1 cellular context compared by ENCODE assay signal in the genomic region with DNA sequence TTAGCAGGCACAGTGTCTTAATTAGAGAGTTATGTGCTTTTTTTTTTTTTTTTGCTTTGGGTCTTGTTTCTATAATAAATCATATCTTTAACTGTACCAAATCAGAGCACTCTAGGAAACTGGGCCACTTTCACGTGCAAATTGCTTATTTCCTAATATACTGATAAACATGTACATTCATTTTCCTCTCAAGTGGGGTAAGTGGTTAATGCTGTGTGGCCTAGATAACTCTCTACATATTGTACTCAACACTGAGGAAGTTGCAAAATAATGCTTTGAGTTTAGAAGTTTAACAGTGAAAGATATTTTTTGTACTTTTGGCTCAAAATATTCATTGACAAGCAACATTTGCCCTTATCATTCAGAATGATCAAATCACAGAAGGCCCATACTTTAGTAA.
TF ChIP-seq lines count a peak whose summit lies in the region.

No MANE protein-coding gene starts in this region.

TF ChIP-seq in GM23338, 12 proteins besides CTCF, POLR2A, EP300 and RAD21 (continued from another document):
- TF ChIP-seq, protein P1, sequence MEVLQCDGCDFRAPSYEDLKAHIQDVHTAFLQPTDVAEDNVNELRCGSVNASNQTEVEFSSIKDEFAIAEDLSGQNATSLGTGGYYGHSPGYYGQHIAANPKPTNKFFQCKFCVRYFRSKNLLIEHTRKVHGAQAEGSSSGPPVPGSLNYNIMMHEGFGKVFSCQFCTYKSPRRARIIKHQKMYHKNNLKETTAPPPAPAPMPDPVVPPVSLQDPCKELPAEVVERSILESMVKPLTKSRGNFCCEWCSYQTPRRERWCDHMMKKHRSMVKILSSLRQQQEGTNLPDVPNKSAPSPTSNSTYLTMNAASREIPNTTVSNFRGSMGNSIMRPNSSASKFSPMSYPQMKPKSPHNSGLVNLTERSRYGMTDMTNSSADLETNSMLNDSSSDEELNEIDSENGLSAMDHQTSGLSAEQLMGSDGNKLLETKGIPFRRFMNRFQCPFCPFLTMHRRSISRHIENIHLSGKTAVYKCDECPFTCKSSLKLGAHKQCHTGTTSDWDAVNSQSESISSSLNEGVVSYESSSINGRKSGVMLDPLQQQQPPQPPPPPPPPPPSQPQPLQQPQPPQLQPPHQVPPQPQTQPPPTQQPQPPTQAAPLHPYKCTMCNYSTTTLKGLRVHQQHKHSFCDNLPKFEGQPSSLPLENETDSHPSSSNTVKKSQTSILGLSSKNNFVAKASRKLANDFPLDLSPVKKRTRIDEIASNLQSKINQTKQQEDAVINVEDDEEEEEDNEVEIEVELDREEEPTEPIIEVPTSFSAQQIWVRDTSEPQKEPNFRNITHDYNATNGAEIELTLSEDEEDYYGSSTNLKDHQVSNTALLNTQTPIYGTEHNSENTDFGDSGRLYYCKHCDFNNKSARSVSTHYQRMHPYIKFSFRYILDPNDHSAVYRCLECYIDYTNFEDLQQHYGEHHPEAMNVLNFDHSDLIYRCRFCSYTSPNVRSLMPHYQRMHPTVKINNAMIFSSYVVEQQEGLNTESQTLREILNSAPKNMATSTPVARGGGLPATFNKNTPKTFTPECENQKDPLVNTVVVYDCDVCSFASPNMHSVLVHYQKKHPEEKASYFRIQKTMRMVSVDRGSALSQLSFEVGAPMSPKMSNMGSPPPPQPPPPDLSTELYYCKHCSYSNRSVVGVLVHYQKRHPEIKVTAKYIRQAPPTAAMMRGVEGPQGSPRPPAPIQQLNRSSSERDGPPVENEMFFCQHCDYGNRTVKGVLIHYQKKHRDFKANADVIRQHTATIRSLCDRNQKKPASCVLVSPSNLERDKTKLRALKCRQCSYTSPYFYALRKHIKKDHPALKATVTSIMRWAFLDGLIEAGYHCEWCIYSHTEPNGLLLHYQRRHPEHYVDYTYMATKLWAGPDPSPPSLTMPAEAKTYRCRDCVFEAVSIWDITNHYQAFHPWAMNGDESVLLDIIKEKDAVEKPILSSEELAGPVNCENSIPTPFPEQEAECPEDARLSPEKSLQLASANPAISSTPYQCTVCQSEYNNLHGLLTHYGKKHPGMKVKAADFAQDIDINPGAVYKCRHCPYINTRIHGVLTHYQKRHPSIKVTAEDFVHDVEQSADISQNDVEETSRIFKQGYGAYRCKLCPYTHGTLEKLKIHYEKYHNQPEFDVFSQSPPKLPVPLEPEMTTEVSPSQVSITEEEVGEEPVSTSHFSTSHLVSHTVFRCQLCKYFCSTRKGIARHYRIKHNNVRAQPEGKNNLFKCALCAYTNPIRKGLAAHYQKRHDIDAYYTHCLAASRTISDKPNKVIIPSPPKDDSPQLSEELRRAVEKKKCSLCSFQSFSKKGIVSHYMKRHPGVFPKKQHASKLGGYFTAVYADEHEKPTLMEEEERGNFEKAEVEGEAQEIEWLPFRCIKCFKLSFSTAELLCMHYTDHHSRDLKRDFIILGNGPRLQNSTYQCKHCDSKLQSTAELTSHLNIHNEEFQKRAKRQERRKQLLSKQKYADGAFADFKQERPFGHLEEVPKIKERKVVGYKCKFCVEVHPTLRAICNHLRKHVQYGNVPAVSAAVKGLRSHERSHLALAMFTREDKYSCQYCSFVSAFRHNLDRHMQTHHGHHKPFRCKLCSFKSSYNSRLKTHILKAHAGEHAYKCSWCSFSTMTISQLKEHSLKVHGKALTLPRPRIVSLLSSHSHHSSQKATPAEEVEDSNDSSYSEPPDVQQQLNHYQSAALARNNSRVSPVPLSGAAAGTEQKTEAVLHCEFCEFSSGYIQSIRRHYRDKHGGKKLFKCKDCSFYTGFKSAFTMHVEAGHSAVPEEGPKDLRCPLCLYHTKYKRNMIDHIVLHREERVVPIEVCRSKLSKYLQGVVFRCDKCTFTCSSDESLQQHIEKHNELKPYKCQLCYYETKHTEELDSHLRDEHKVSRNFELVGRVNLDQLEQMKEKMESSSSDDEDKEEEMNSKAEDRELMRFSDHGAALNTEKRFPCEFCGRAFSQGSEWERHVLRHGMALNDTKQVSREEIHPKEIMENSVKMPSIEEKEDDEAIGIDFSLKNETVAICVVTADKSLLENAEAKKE (CRISPR knock-in tag; IDR thresholded peaks at IDR 0.05): no peak
- TF ChIP-seq STAT1 (IDR thresholded peaks at IDR 0.05; ENCODE audit: unreplicated experiment): no peak
